Comparison of ENCODE assay signal across 1 cellular context in the genomic region with DNA sequence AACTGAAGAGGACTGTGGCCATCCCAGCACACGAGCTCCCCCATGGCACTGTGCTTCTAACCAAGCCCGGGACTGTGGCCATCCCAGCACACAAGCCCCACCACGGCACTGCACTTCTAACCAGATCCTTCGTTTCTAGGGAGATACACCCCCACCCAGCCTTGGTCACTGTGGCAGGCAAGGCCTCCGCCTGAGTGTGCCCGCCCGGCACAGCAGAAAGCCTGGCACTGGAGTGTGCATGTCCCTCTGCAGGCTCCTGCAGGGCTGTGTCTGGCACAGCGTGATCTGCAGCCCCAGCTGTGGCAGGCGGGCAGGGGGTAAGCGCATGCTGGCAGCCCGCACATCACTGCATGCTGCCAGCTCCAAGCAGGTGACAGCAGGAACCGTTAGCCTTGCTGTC.
TF ChIP-seq lines count a peak whose summit lies in the region.

No MANE protein-coding gene starts in this region.

TF ChIP-seq in liver, 16 proteins besides CTCF, POLR2A, EP300 and RAD21 (continued from another document):
- TF ChIP-seq REST (IDR thresholded peaks at IDR 0.05) = no peak
- no peak for TF ChIP-seq EGR1 (IDR thresholded peaks at IDR 0.05; ENCODE audit: low read depth in 2 of 2)
TF ChIP-seq in liver: peak in this region for 2.
